In genomic region chr9:127981559-127982121, GRCh38 we compare ENCODE assay signal across 7 cellular contexts.
DNase-seq lines count a peak whose midpoint lies in the region; ATAC-seq and TF ChIP-seq lines count a peak whose summit lies in the region.

No MANE protein-coding gene starts in this region.

- H3K27ac Mint-ChIP-seq in stimulated activated naive B cell treated with anti-CD40 and anti-IgM and Interleukin-4, amounts not matched to agents 10 μg/mL and 1 μg/mL and 100 μg/mL, for 72 hours = peak overlapping the region; percentile 97

- intact Hi-C loops in head of caudate nucleus (cut with DNase I) = loop anchor here (5.0 kb wide), 1 partner anchor 34 kb away; no protein-coding TSS in a partner anchor

- no peak for TF ChIP-seq CTCF in HL-60 (IDR thresholded peaks at IDR 0.05; ENCODE audit: insufficient read depth, low read length)

- peaks cover 43 to 75% of the 10 kb centered on the region in 2 donors for H3K4me1 Mint-ChIP-seq in stimulated activated naive B cell treated with anti-CD40 and anti-IgM and Interleukin-4, amounts not matched to agents 10 μg/mL and 1 μg/mL and 100 μg/mL, for 72 hours

- ATAC-seq in stimulated activated naive B cell treated with anti-CD40 and anti-IgM and Interleukin-4, amounts not matched to agents 10 μg/mL and 1 μg/mL and 100 μg/mL, for 72 hours (replicated peaks) = no peak

- H3K36me3 Mint-ChIP-seq in stimulated activated naive B cell treated with anti-CD40 and anti-IgM and Interleukin-4, amounts not matched to agents 10 μg/mL and 1 μg/mL and 100 μg/mL, for 72 hours = peaks cover 0 to 4% of the 10 kb centered on the region in 2 donors

- H3K4me3 ChIP-seq in HL-60 (replicated peaks; ENCODE audit: insufficient read depth, low read length) (peak overlapping the region; percentile 49; the same call in 1 of the 2 replicates), iPS-11a (ENCODE audit: low read depth, low read length) (peak overlapping the region; percentile 5)

- H3K4me3 Mint-ChIP-seq in stimulated activated naive B cell treated with anti-CD40 and anti-IgM and Interleukin-4, amounts not matched to agents 10 μg/mL and 1 μg/mL and 100 μg/mL, for 72 hours = peak overlapping the region; percentile 92 to 94

- H3K27me3 ChIP-seq in HL-60 (ENCODE audit: insufficient read depth, poor library complexity, severe bottlenecking) = no peaks in the 10 kb centered on the region

- no peaks in the 10 kb centered on the region for H3K9me3 Mint-ChIP-seq in stimulated activated naive B cell treated with anti-CD40 and anti-IgM and Interleukin-4, amounts not matched to agents 10 μg/mL and 1 μg/mL and 100 μg/mL, for 72 hours

- H3K27me3 Mint-ChIP-seq in stimulated activated naive B cell treated with anti-CD40 and anti-IgM and Interleukin-4, amounts not matched to agents 10 μg/mL and 1 μg/mL and 100 μg/mL, for 72 hours = no peaks in the 10 kb centered on the region

- H3K27ac ChIP-seq in HL-60 (replicated peaks) = peak overlapping the region; percentile 82

- DNase-seq in HL-60 (ENCODE audit: low read depth in 1 of 2, low spot score in 1 of 2) (no peak), head of caudate nucleus (no peak), glomerular visceral epithelial cell (ENCODE audit: extremely low spot score) (no peak), DMS53 (lab: John Stamatoyannopoulos, UW) (no peak)
- peak; percentile 61 to 68 for DNase-seq in activated T-cell treated with anti-CD3 and anti-CD28 coated beads, Interleukin-2, amount 50 U/mL, for 48 hours
- no peak for DNase-seq in stimulated activated naive B cell treated with anti-CD40 and anti-IgM and Interleukin-4, amounts not matched to agents 10 μg/mL and 1 μg/mL and 100 μg/mL, for 72 hours

Comparison
In these comparisons a context has a peak if more than half of its experiments do, and no peak if none do; other contexts are left out.
1. DNase-seq: peak in activated T-cell treated with anti-CD3 and anti-CD28 coated beads, Interleukin-2, amount 50 U/mL, for 48 hours (2 of 2); none in HL-60 (0 of 2), stimulated activated naive B cell treated with anti-CD40 and anti-IgM and Interleukin-4, amounts not matched to agents 10 μg/mL and 1 μg/mL and 100 μg/mL, for 72 hours (single experiment), head of caudate nucleus (0 of 42), glomerular visceral epithelial cell (single experiment) and DMS53 (single experiment).